Comparison of ENCODE assay signal across 26 cellular contexts in genomic region chrX:24412637-24413363, GRCh38. TPM values are rescaled to one million over a fixed set of nuclear protein-coding genes. Genes with fewer than 3 reads are reported as not detected.
"Had no signal": no experiment of that assay in that cellular context is flagged by ENCODE, and none has a peak within 500 bp of the region (broad histone marks: within the 10 kb centered on the region; RNA-seq: fewer than 3 reads in every experiment).

No MANE protein-coding gene starts in this region.

- H3K27me3 Mint-ChIP-seq: activated CD4-positive, alpha-beta T cell treated with anti-CD3 and anti-CD28 coated beads, Interleukin-2, amount 10 ng/mL, durations not matched to agents 24 days and 14 days; activated CD8-positive, alpha-beta T cell treated with anti-CD3 and anti-CD28 coated beads for 36 hours; activated naive CD8-positive, alpha-beta T cell treated with anti-CD3 and anti-CD28 coated beads, Interleukin-2, amount 50 U/mL, for 24 hours; stimulated activated naive CD8-positive, alpha-beta T cell treated with anti-CD3 and anti-CD28 coated beads, Interleukin-15, amount 100 ng/mL, for 72 hours had no signal

- H3K4me3 ChIP-seq: breast epithelium, coronary artery, left lung, neural progenitor cell, prostate gland, suprapubic skin, transverse colon, vagina had no signal

- H3K4me1 Mint-ChIP-seq: activated naive CD4-positive, alpha-beta T cell treated with anti-CD3 and anti-CD28 coated beads, Interleukin-2, amount 10 ng/mL, durations not matched to agents 7 days and 5 days; activated naive CD8-positive, alpha-beta T cell treated with anti-CD3 and anti-CD28 coated beads, Interleukin-2, amount 50 U/mL, for 24 hours; neural progenitor cell; stimulated activated naive CD8-positive, alpha-beta T cell treated with anti-CD3 and anti-CD28 coated beads, Interleukin-15, amount 100 ng/mL, for 72 hours had no signal

- DNase-seq: activated CD4-positive, alpha-beta T cell treated with anti-CD3 and anti-CD28 coated beads, Interleukin-2, amount 10 ng/mL, durations not matched to agents 24 days and 14 days; activated CD8-positive, alpha-beta T cell treated with anti-CD3 and anti-CD28 coated beads for 36 hours; activated naive CD4-positive, alpha-beta T cell treated with anti-CD3 and anti-CD28 coated beads, Interleukin-2, amount 10 ng/mL, durations not matched to agents 7 days and 5 days; activated naive CD8-positive, alpha-beta T cell treated with anti-CD3 and anti-CD28 coated beads, Interleukin-2, amount 50 U/mL, for 24 hours; activated T-cell treated with anti-CD3 and anti-CD28 coated beads, Interleukin-2, amount 50 U/mL, for 24 hours; anterior cingulate cortex; erythroblast; hypothalamus; left lung; right cardiac atrium; small intestine; stimulated activated CD4-positive, alpha-beta T cell treated with anti-CD3 and anti-CD28 coated beads, Interleukin-15, amount 100 ng/mL, for 24 hours; stimulated activated CD4-positive, alpha-beta T cell treated with anti-CD3 and anti-CD28 coated beads, Interleukin-2, amount 100 ng/mL, for 48 hours; stimulated activated naive CD8-positive, alpha-beta T cell treated with anti-CD3 and anti-CD28 coated beads, Interleukin-15, amount 100 ng/mL, for 72 hours; T1000; transverse colon had no signal

- H3K36me3 Mint-ChIP-seq: activated naive CD4-positive, alpha-beta T cell treated with anti-CD3 and anti-CD28 coated beads, Interleukin-2, amount 10 ng/mL, durations not matched to agents 7 days and 5 days; mesothelial cell of epicardium; neural progenitor cell had no signal

- H3K4me1 ChIP-seq: breast epithelium, left lung, neural progenitor cell, prostate gland, suprapubic skin, transverse colon, vagina had no signal

- H3K9me3 Mint-ChIP-seq: activated CD4-positive, alpha-beta T cell treated with anti-CD3 and anti-CD28 coated beads, Interleukin-2, amount 10 ng/mL, durations not matched to agents 24 days and 14 days; activated CD8-positive, alpha-beta T cell treated with anti-CD3 and anti-CD28 coated beads for 36 hours; activated naive CD4-positive, alpha-beta T cell treated with anti-CD3 and anti-CD28 coated beads, Interleukin-2, amount 10 ng/mL, durations not matched to agents 7 days and 5 days; activated naive CD8-positive, alpha-beta T cell treated with anti-CD3 and anti-CD28 coated beads, Interleukin-2, amount 50 U/mL, for 24 hours; activated T-cell treated with anti-CD3 and anti-CD28 coated beads, Interleukin-2, amount 50 U/mL, for 24 hours; stimulated activated naive CD8-positive, alpha-beta T cell treated with anti-CD3 and anti-CD28 coated beads, Interleukin-15, amount 100 ng/mL, for 72 hours had no signal

- H3K4me3 Mint-ChIP-seq: activated CD4-positive, alpha-beta T cell treated with anti-CD3 and anti-CD28 coated beads, Interleukin-2, amount 10 ng/mL, durations not matched to agents 24 days and 14 days; activated CD8-positive, alpha-beta T cell treated with anti-CD3 and anti-CD28 coated beads for 36 hours; activated naive CD4-positive, alpha-beta T cell treated with anti-CD3 and anti-CD28 coated beads, Interleukin-2, amount 10 ng/mL, durations not matched to agents 7 days and 5 days; activated naive CD8-positive, alpha-beta T cell treated with anti-CD3 and anti-CD28 coated beads, Interleukin-2, amount 50 U/mL, for 24 hours; activated T-cell treated with anti-CD3 and anti-CD28 coated beads, Interleukin-2, amount 50 U/mL, for 24 hours; mesothelial cell of epicardium; neural progenitor cell; stimulated activated naive CD8-positive, alpha-beta T cell treated with anti-CD3 and anti-CD28 coated beads, Interleukin-15, amount 100 ng/mL, for 72 hours had no signal

- H3K27ac Mint-ChIP-seq: activated CD4-positive, alpha-beta T cell treated with anti-CD3 and anti-CD28 coated beads, Interleukin-2, amount 10 ng/mL, durations not matched to agents 24 days and 14 days; activated CD8-positive, alpha-beta T cell treated with anti-CD3 and anti-CD28 coated beads for 36 hours; activated naive CD4-positive, alpha-beta T cell treated with anti-CD3 and anti-CD28 coated beads, Interleukin-2, amount 10 ng/mL, durations not matched to agents 7 days and 5 days; activated naive CD8-positive, alpha-beta T cell treated with anti-CD3 and anti-CD28 coated beads, Interleukin-2, amount 50 U/mL, for 24 hours; activated T-cell treated with anti-CD3 and anti-CD28 coated beads, Interleukin-2, amount 50 U/mL, for 24 hours; mesothelial cell of epicardium; neural progenitor cell; stimulated activated naive CD8-positive, alpha-beta T cell treated with anti-CD3 and anti-CD28 coated beads, Interleukin-15, amount 100 ng/mL, for 72 hours had no signal

- H3K27me3 ChIP-seq: left lung, neural progenitor cell, suprapubic skin, transverse colon, vagina had no signal

- ATAC-seq: activated CD8-positive, alpha-beta T cell treated with anti-CD3 and anti-CD28 coated beads for 36 hours; activated naive CD8-positive, alpha-beta T cell treated with anti-CD3 and anti-CD28 coated beads, Interleukin-2, amount 50 U/mL, for 24 hours; left lung; right cardiac atrium; stimulated activated naive CD8-positive, alpha-beta T cell treated with anti-CD3 and anti-CD28 coated beads, Interleukin-15, amount 100 ng/mL, for 72 hours had no signal

- H3K27ac ChIP-seq: breast epithelium, left lung, neural progenitor cell, prostate gland, suprapubic skin, transverse colon, vagina had no signal

- H3K9me3 ChIP-seq: left lung, prostate gland, suprapubic skin, transverse colon, vagina had no signal

- H3K36me3 ChIP-seq: breast epithelium, left lung, neural progenitor cell, prostate gland, suprapubic skin, transverse colon, vagina had no signal

RNA-seq across cellular contexts. Expression of gene SUPT20HL1, which starts 52.4 kb away (rescaled TPM):
- total RNA-seq: activated CD4-positive, alpha-beta T cell treated with anti-CD3 and anti-CD28 coated beads, Interleukin-2, amount 10 ng/mL, durations not matched to agents 24 days and 14 days; activated CD8-positive, alpha-beta T cell treated with anti-CD3 and anti-CD28 coated beads for 36 hours; breast epithelium; frontal cortex; left lung; lung microvascular endothelial cell; mesothelial cell of epicardium; osteoblast; right cardiac atrium; suprapubic skin; vagina had no signal
